In genomic region chr20:46562373-46563169, GRCh38 we compare ENCODE assay signal across 8 cellular contexts. TPM values are rescaled to one million over a fixed set of nuclear protein-coding genes. Genes with fewer than 3 reads are reported as not detected.
DNase-seq lines count a peak whose midpoint lies in the region; ATAC-seq and TF ChIP-seq lines count a peak whose summit lies in the region.

No MANE protein-coding gene starts in this region.

- no peaks in the 10 kb centered on the region for H3K9me3 ChIP-seq in OCI-LY1 (ENCODE audit: low read length)
- no peaks in the 10 kb centered on the region for H3K9me3 ChIP-seq in esophagus muscularis mucosa
- no peaks in the 10 kb centered on the region for H3K9me3 ChIP-seq in muscle layer of duodenum (ENCODE audit: control insufficient read depth in 1 of 2, low read length in 2 of 2)

- no peak for TF ChIP-seq POLR2A in esophagus muscularis mucosa (IDR thresholded peaks at IDR 0.05; ENCODE audit: low read depth)

- H3F3A ChIP-seq in OCI-LY1 (ENCODE audit: insufficient read depth, low read length), result no peaks in the 10 kb centered on the region

- H3K4me2 ChIP-seq in OCI-LY1 (ENCODE audit: low read length), result no peak overlapping the region

- peak; percentile 57 for ATAC-seq in HG03571 (IDR thresholded peaks at IDR 0.05; ENCODE audit: unreplicated experiment)
- no peak for ATAC-seq in GM18873 (IDR thresholded peaks at IDR 0.05; ENCODE audit: low FRiP score, unreplicated experiment)

- H4K20me1 ChIP-seq in OCI-LY1 (ENCODE audit: insufficient read depth, low read length), result no peaks in the 10 kb centered on the region

- TF ChIP-seq CTCF in OCI-LY1 (IDR thresholded peaks at IDR 0.05; ENCODE audit: low read length) (peak; percentile 80), esophagus muscularis mucosa (IDR thresholded peaks at IDR 0.05) (peak; percentile 79 to 93 (median 83))

- 14% methylated on average over 16 of the region's 19 CpGs for WGBS in esophagus muscularis mucosa

- intact Hi-C loops in esophagus muscularis mucosa (cut with DNase I), result no loop called here

- H2AFZ ChIP-seq in OCI-LY1 (ENCODE audit: low read length), result no peak overlapping the region

- no peaks in the 10 kb centered on the region for H3K79me2 ChIP-seq in OCI-LY1 (ENCODE audit: insufficient read depth, low read length)

- no peak for TF ChIP-seq EP300 in esophagus muscularis mucosa (IDR thresholded peaks at IDR 0.05)

- H3K27ac ChIP-seq in OCI-LY1 (ENCODE audit: low read depth, low read length, poor library complexity, severe bottlenecking) (no peak overlapping the region), esophagus muscularis mucosa (replicated peaks in 1 of 4) (peak overlapping the region in 3 of 4 donors; percentile 44 to 80 (median 59)), muscle layer of duodenum (ENCODE audit: low read length) (no peak overlapping the region)

- H3K27me3 ChIP-seq in OCI-LY1 (ENCODE audit: insufficient read depth, low read length) (peaks cover 6% of the 10 kb centered on the region; the same call in 1 of the 2 replicates), esophagus muscularis mucosa (no peaks in the 10 kb centered on the region), muscle layer of duodenum (ENCODE audit: low read depth, low read length) (no peaks in the 10 kb centered on the region)

- no peak overlapping the region for H3K4me3 ChIP-seq in OCI-LY1 (ENCODE audit: low read depth, low read length, poor library complexity, severe bottlenecking)
- H3K4me3 ChIP-seq in esophagus muscularis mucosa, result peak overlapping the region; percentile 37 to 53 (median 41)
- peak overlapping the region; percentile 45 to 56 for H3K4me3 ChIP-seq in muscle layer of duodenum (ENCODE audit: low read depth in 1 of 2, low read length in 2 of 2)

- H3K9ac ChIP-seq in OCI-LY1 (ENCODE audit: low read length), result no peak overlapping the region

- DNase-seq in Daoy (ENCODE audit: low read depth), result peak; percentile 69
- peak; percentile 50 for DNase-seq in activated T-cell treated with anti-CD3 and anti-CD28 coated beads for 24 hours (ENCODE audit: low read depth)
- DNase-seq in esophagus muscularis mucosa (ENCODE audit: extremely low spot score), result peak; percentile 95
- DNase-seq in stimulated activated CD8-positive, alpha-beta memory T cell treated with anti-CD3 and anti-CD28 coated beads, Interleukin-7, amount 100 ng/mL, for 1 hour (ENCODE audit: low read depth in 2 of 2), result peak; percentile 14 to 45

- H3K36me3 ChIP-seq in OCI-LY1 (ENCODE audit: insufficient read depth, low read length) (no peaks in the 10 kb centered on the region), esophagus muscularis mucosa (no peaks in the 10 kb centered on the region), muscle layer of duodenum (ENCODE audit: control insufficient read depth in 1 of 2, insufficient read depth in 2 of 2, low read length in 2 of 2) (no peaks in the 10 kb centered on the region)

- no peaks in the 10 kb centered on the region for H3K4me1 ChIP-seq in OCI-LY1 (ENCODE audit: insufficient read depth, low read length, severe bottlenecking)
- peaks cover 8 to 16% (median 14%) of the 10 kb centered on the region in 4 donors for H3K4me1 ChIP-seq in esophagus muscularis mucosa
- H3K4me1 ChIP-seq in muscle layer of duodenum (ENCODE audit: control insufficient read depth in 1 of 2, insufficient read depth in 2 of 2, low read length in 2 of 2), result peaks cover 0 to 5% of the 10 kb centered on the region in 2 donors

- H3K9me2 ChIP-seq in OCI-LY1 (ENCODE audit: low read depth, low read length), result no peaks in the 10 kb centered on the region

RNA-seq across cellular contexts. Expression of gene OCSTAMP, which starts 12.1 kb away (rescaled TPM):
- not detected in 2 replicates for total RNA-seq in Daoy (2014; rRNA removed; shearing (Covaris generic))
- total RNA-seq in esophagus muscularis mucosa, result not detected

RNA-seq across cellular contexts. Expression of gene ZNF334, which starts 49.2 kb away (rescaled TPM):
- total RNA-seq in Daoy (2014; rRNA removed; shearing (Covaris generic)), result 0.54 and 1.0 TPM in 2 replicates
- total RNA-seq in esophagus muscularis mucosa, result 1 to 10 TPM in 1 of 4 donors, under 1 TPM in 3; 0.50 to 2.5 (median 0.95) TPM

Comparison
In these comparisons a context has a peak if more than half of its experiments do, and no peak if none do; other contexts are left out.
1. DNase-seq: peak in every context shown above with its lines; median percentile 95 in esophagus muscularis mucosa; 69 in Daoy; 50 in activated T-cell treated with anti-CD3 and anti-CD28 coated beads for 24 hours; 30 in stimulated activated CD8-positive, alpha-beta memory T cell treated with anti-CD3 and anti-CD28 coated beads, Interleukin-7, amount 100 ng/mL, for 1 hour.
2. H3K27ac ChIP-seq: peak in esophagus muscularis mucosa (3 of 4); none in OCI-LY1 (single experiment) and muscle layer of duodenum (single experiment).